Comparison of ENCODE assay signal across 14 cellular contexts in genomic region chr17:42969006-42969581, GRCh38. TPM values are rescaled to one million over a fixed set of nuclear protein-coding genes. Genes with fewer than 3 reads are reported as not detected.
DNase-seq lines count a peak whose midpoint lies in the region; ATAC-seq and TF ChIP-seq lines count a peak whose summit lies in the region.
"Had no signal": no experiment of that assay in that cellular context is flagged by ENCODE, and none has a peak within 500 bp of the region (broad histone marks: within the 10 kb centered on the region; RNA-seq: fewer than 3 reads in every experiment).

No MANE protein-coding gene starts in this region.

- no peak overlapping the region for H3K56ac ChIP-seq in H9 (ENCODE audit: insufficient read length, low read depth, low read length)

- H3K9me3 Mint-ChIP-seq in H9: 0 out of 5 replicates have a peak, but pooled peaks cover 0 to 4% of the 10 kb centered on the region in 2 experiments

- no peak for TF ChIP-seq CTCF in H9 (conservative IDR thresholded peaks at IDR 0.05)

- H4K8ac ChIP-seq in H9 (replicated peaks; ENCODE audit: insufficient read length, low read depth, low read length): no peak overlapping the region

- no CpG with 5 or more reads among the region's 5 CpGs for WGBS in H9 (ENCODE audit: extremely low coverage, insufficient read length, low lambda C conversion rate)

- H3K18ac ChIP-seq in H9 (ENCODE audit: insufficient read length, low read depth, low read length): no peak overlapping the region

- no peak overlapping the region for H3T11ph ChIP-seq in H9 (ENCODE audit: low read length)

- no peak overlapping the region for H2BK5ac ChIP-seq in H9 (ENCODE audit: insufficient read length, low read length)

- POLR2A ChIA-PET in HEK293T (lab: Yijun Ruan, JAX): interaction anchor here (1.1 to 4.9 kb wide), 4 partner anchors 10 to 399 kb away, joined by 3 to 40 read pairs (median 4); partner anchors contain the start of genes BECN1, PTGES3L and RPL27

- H3K4ac ChIP-seq in H9 (ENCODE audit: low read depth, low read length): no peak overlapping the region

- H3K27me3 ChIP-seq in H9 (ENCODE audit: insufficient read depth, low read length): no peaks in the 10 kb centered on the region
- H3K27me3 ChIP-seq: stomach had no signal

- no peak overlapping the region for H2BK12ac ChIP-seq in H9 (ENCODE audit: insufficient read length, low read depth, low read length)

- no peaks in the 10 kb centered on the region for H3K79me2 ChIP-seq in H9 (ENCODE audit: insufficient read depth, low read length)

- CTCF ChIA-PET in HEK293T (lab: Yijun Ruan, JAX): interaction anchor here (1.5 kb wide), 1 partner anchor 55 kb away, joined by 3 read pairs; no protein-coding TSS in a partner anchor

- H3K27me3 Mint-ChIP-seq in H9 (ENCODE audit: low read depth): no peaks in the 10 kb centered on the region
- H3K27me3 Mint-ChIP-seq: B cell had no signal

- H4K20me1 ChIP-seq in H9 (ENCODE audit: control insufficient read depth, insufficient read depth, insufficient read length): no peaks in the 10 kb centered on the region

- no peaks in the 10 kb centered on the region for H3K79me1 ChIP-seq in H9 (ENCODE audit: insufficient read depth, low read depth, low read length, poor library complexity, severe bottlenecking)

- no peak for ATAC-seq in HG03457 (IDR thresholded peaks at IDR 0.05; ENCODE audit: unreplicated experiment)
- ATAC-seq: naive thymus-derived CD4-positive, alpha-beta T cell had no signal

- peaks cover 0 to 6% (median 3%) of the 10 kb centered on the region in 3 experiments; a peak in 3 of 7 replicates for H3K36me3 Mint-ChIP-seq in H9 (ENCODE audit: insufficient read depth in 1 of 3, low read depth in 3 of 3)

- H2BK20ac ChIP-seq in H9 (ENCODE audit: low read depth, low read length, poor library complexity, severe bottlenecking): no peak overlapping the region

- H3K9me3 ChIP-seq in H9 (ENCODE audit: control insufficient read depth, low read depth, low read length): no peaks in the 10 kb centered on the region
- H3K9me3 ChIP-seq: stomach had no signal

- no peak overlapping the region for H3K23ac ChIP-seq in H9 (ENCODE audit: insufficient read length, low read depth, low read length)

- H3K4me2 ChIP-seq in H9 (ENCODE audit: insufficient read depth, insufficient read length, low read length): no peak overlapping the region

- H4K5ac ChIP-seq in H9 (ENCODE audit: insufficient read length, low read depth, low read length): no peak overlapping the region

- H3K9ac ChIP-seq in H9 (ENCODE audit: extremely low read depth, insufficient read length, low read length): no peak overlapping the region

- H3K4me1 Mint-ChIP-seq in H9: peaks cover 0 to 5% of the 10 kb centered on the region in 2 experiments; a peak in 1 of 4 replicates

- H3K4me1 ChIP-seq in H9 (ENCODE audit: insufficient read depth, low read length): no peaks in the 10 kb centered on the region

- H3K27ac Mint-ChIP-seq in H9: peak overlapping the region in 1 of 3 experiments; percentile 34; a peak in 1 of 7 replicates

- no peak overlapping the region for H2AK5ac ChIP-seq in H9 (ENCODE audit: insufficient read length, low read length)

- H3K23me2 ChIP-seq in H9 (ENCODE audit: insufficient read length, low read depth, low read length, poor library complexity, severe bottlenecking): peaks cover 2% of the 10 kb centered on the region

- no peak overlapping the region for H2BK15ac ChIP-seq in H9 (ENCODE audit: low read depth, low read length)

- no peak overlapping the region for H3K4me3 Mint-ChIP-seq in H9
- H3K4me3 Mint-ChIP-seq: B cell; naive thymus-derived CD4-positive, alpha-beta T cell had no signal

- no peak overlapping the region for H2AFZ ChIP-seq in H9 (ENCODE audit: low read length)

- no peak overlapping the region for H3K27ac ChIP-seq in H9 (ENCODE audit: insufficient read length, low read depth, low read length)
- H3K27ac ChIP-seq: stomach had no signal

- no peak overlapping the region for H4K91ac ChIP-seq in H9 (ENCODE audit: insufficient read length, low read depth, low read length)

- DNase-seq in AG08396 (ENCODE audit: low spot score): peak; percentile 47
- no peak for DNase-seq in HEK293T (ENCODE audit: extremely low spot score)
- peak; percentile 12 for DNase-seq in RPMI7951 (ENCODE audit: low read depth)
- DNase-seq in glomerular visceral epithelial cell (ENCODE audit: extremely low spot score): peak; percentile 49
- no peak for DNase-seq in H9
- DNase-seq in NCI-H446 treated with DMSO at 0.1 percent for 48 hours (lab: John Stamatoyannopoulos, UW): no peak
- DNase-seq in activated naive CD4-positive, alpha-beta T cell treated with anti-CD3 and anti-CD28 coated beads, Interleukin-2, amount 50 U/mL, for 16 hours: no peak
- DNase-seq: activated CD4-positive, CD25-positive, alpha-beta regulatory T cell treated with anti-CD3 and anti-CD28 coated beads, Interleukin-2, amount 50 U/mL, for 72 hours; naive thymus-derived CD4-positive, alpha-beta T cell; NCI-H1436; NCI-H748 treated with DMSO at 0.1 percent for 48 hours; stomach had no signal

- no peak overlapping the region for H3K14ac ChIP-seq in H9 (ENCODE audit: insufficient read depth, low read length)

- no peak overlapping the region for H2BK120ac ChIP-seq in H9 (ENCODE audit: low read depth, low read length, poor library complexity, severe bottlenecking)

TF ChIP-seq in HEK293T, 16 proteins besides CTCF, POLR2A, EP300 and RAD21:
- TF ChIP-seq, protein P1, sequence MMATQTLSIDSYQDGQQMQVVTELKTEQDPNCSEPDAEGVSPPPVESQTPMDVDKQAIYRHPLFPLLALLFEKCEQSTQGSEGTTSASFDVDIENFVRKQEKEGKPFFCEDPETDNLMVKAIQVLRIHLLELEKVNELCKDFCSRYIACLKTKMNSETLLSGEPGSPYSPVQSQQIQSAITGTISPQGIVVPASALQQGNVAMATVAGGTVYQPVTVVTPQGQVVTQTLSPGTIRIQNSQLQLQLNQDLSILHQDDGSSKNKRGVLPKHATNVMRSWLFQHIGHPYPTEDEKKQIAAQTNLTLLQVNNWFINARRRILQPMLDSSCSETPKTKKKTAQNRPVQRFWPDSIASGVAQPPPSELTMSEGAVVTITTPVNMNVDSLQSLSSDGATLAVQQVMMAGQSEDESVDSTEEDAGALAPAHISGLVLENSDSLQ (IDR thresholded peaks at IDR 0.05): no peak
- TF ChIP-seq NFRKB (IDR thresholded peaks at IDR 0.05) (no peak), FOXM1 (IDR thresholded peaks at IDR 0.05; ENCODE audit: borderline replicate concordance) (no peak), BHLHE40 (IDR thresholded peaks at IDR 0.05; ENCODE audit: borderline replicate concordance) (no peak), ARNT (IDR thresholded peaks at IDR 0.05) (no peak), ZNF384 (IDR thresholded peaks at IDR 0.05) (peak; percentile 70)
TF ChIP-seq in HEK293T: peak in this region for 1.

RNA-seq across cellular contexts. Expression of gene AARSD1, which starts 4.8 kb away (rescaled TPM):
- 20.3 and 22.7 TPM in 2 replicates for total RNA-seq in RPMI7951 (2014; rRNA removed; shearing (Covaris generic))
- 65.1 and 68.7 TPM in 2 replicates for total RNA-seq in H9 (2021)

RNA-seq across cellular contexts. Expression of gene PTGES3L, which starts 10.8 kb away (rescaled TPM):
- 2.0 and 2.3 TPM in 2 replicates for total RNA-seq in RPMI7951 (2014; rRNA removed; shearing (Covaris generic))
- 4.0 and 4.2 TPM in 2 replicates for total RNA-seq in H9 (2021)

RNA-seq across cellular contexts. Expression of gene RUNDC1, which starts 11.3 kb away (rescaled TPM):
- total RNA-seq in RPMI7951 (2014; rRNA removed; shearing (Covaris generic)): 4.7 and 5.0 TPM in 2 replicates
- total RNA-seq in H9 (2021): 18.3 and 18.8 TPM in 2 replicates

RNA-seq across cellular contexts. Expression of gene RPL27, which starts 29.1 kb away (rescaled TPM):
- 1,798 and 1,894 TPM in 2 replicates for total RNA-seq in RPMI7951 (2014; rRNA removed; shearing (Covaris generic))
- 1,514 and 1,552 TPM in 2 replicates for total RNA-seq in H9 (2021)

RNA-seq across cellular contexts. Expression of gene IFI35, which starts 37.5 kb away (rescaled TPM):
- total RNA-seq in RPMI7951 (2014; rRNA removed; shearing (Covaris generic)): 26.7 and 43.8 TPM in 2 replicates
- 3.1 and 4.2 TPM in 2 replicates for total RNA-seq in H9 (2021)

Comparison
In these comparisons a context has a peak if more than half of its experiments do, and no peak if none do; other contexts are left out.
1. DNase-seq: peak in AG08396 (single experiment), RPMI7951 (single experiment) and glomerular visceral epithelial cell (single experiment); none in HEK293T (single experiment), H9 (single experiment), NCI-H446 treated with DMSO at 0.1 percent for 48 hours (single experiment) and activated naive CD4-positive, alpha-beta T cell treated with anti-CD3 and anti-CD28 coated beads, Interleukin-2, amount 50 U/mL, for 16 hours (single experiment).